ENCODE assay signal across 29 cellular contexts in genomic region chr5:175749591-175749990, GRCh38.
A peak's percentile ranks its signal among the peaks of the same experiment; 100 is the strongest.
DNase-seq lines count a peak whose midpoint lies in the region; ATAC-seq, FAIRE-seq and TF ChIP-seq lines count a peak whose summit lies in the region.
"Had no signal": no experiment of that assay in that cellular context is flagged by ENCODE, and none has a peak within 500 bp of the region (broad histone marks: within the 10 kb centered on the region; RNA-seq: fewer than 3 reads in every experiment).

No MANE protein-coding gene starts in this region.

- H3K9me3 ChIP-seq in mammary epithelial cell (replicated peaks; ENCODE audit: insufficient read depth, low read length) (no peaks in the 10 kb centered on the region), kidney (ENCODE audit: control insufficient read depth in 1 of 2, low read length in 2 of 2) (no peaks in the 10 kb centered on the region), sigmoid colon (no peaks in the 10 kb centered on the region)
- H3K9me3 ChIP-seq: Peyer's patch, upper lobe of left lung had no signal

- dilution Hi-C loops in mammary epithelial cell (cut with HindIII; ENCODE audit: low sequenced_read_pairs): loop anchor here (25.0 kb wide), 1 partner anchor 838 kb away; no protein-coding TSS in a partner anchor

- H3K4me2 ChIP-seq in mammary epithelial cell (ENCODE audit: insufficient read depth, low read depth, low read length): no peak overlapping the region

- in situ Hi-C loops in mammary epithelial cell (cut with MboI; ENCODE audit: low sequenced_read_pairs in 2 of 2): loop anchor here (25.0 kb wide), 2 partner anchors 138 to 838 kb away; no protein-coding TSS in a partner anchor

- H3K79me2 ChIP-seq in mammary epithelial cell (ENCODE audit: insufficient read depth, low read length): no peaks in the 10 kb centered on the region

- no peak for TF ChIP-seq POLR2A in sigmoid colon (IDR thresholded peaks at IDR 0.05)

- H2AFZ ChIP-seq in mammary epithelial cell (ENCODE audit: low read depth, low read length): no peak overlapping the region
- H2AFZ ChIP-seq: GM23248 had no signal

- H3K4me3 ChIP-seq in mammary epithelial cell (replicated peaks in 1 of 3; ENCODE audit: insufficient read depth in 1 of 3, low read depth in 2 of 3, low read length in 3 of 3) (no peak overlapping the region), kidney (ENCODE audit: low read length in 2 of 2) (no peak overlapping the region), sigmoid colon (no peak overlapping the region)
- H3K4me3 ChIP-seq: GM23248, Peyer's patch, upper lobe of left lung had no signal

- no peaks in the 10 kb centered on the region for H3K9me3 Mint-ChIP-seq in activated CD8-positive, alpha-beta memory T cell treated with anti-CD3 and anti-CD28 coated beads, Interleukin-2, amount 10 ng/mL, durations not matched to agents 7 days and 5 days (ENCODE audit: low read depth)
- H3K9me3 Mint-ChIP-seq: activated naive CD8-positive, alpha-beta T cell treated with anti-CD3 and anti-CD28 coated beads for 36 hours; activated T-cell treated with anti-CD3 and anti-CD28 coated beads, Interleukin-2, amount 50 U/mL, for 24 hours; stimulated activated memory B cell treated with anti-CD40 and anti-IgM and Interleukin-4, amounts not matched to agents 10 μg/mL and 1 μg/mL and 100 μg/mL, for 72 hours had no signal

- intact Hi-C loops in mammary epithelial cell (cut with micrococcal nuclease): loop anchor here (5.0 kb wide), 1 partner anchor 148 kb away; no protein-coding TSS in a partner anchor
- intact Hi-C loops in kidney (cut with DNase I): no loop called here
- intact Hi-C loops in sigmoid colon (cut with DNase I): no loop called here

- no peak for TF ChIP-seq CTCF in mammary epithelial cell (conservative IDR thresholded peaks at IDR 0.05 in 1 of 2, IDR thresholded peaks at IDR 0.05 in 1 of 2; ENCODE audit: extremely low read depth in 1 of 2, insufficient read depth in 1 of 2, low read depth in 1 of 2, low read length in 2 of 2)
- no peak for TF ChIP-seq CTCF in kidney (IDR thresholded peaks at IDR 0.05; ENCODE audit: borderline replicate concordance, extremely low read depth, insufficient read depth)
- TF ChIP-seq CTCF in sigmoid colon (IDR thresholded peaks at IDR 0.05): no peak

- peak; percentile 11 for DNase-seq in activated CD8-positive, alpha-beta memory T cell treated with anti-CD3 and anti-CD28 coated beads, Interleukin-2, amount 10 ng/mL, durations not matched to agents 7 days and 5 days
- DNase-seq in activated CD8-positive, alpha-beta memory T cell treated with anti-CD3 and anti-CD28 coated beads, Interleukin-2, amount 50 U/mL, for 4 hours: no peak
- peak; percentile 86 for DNase-seq in mammary epithelial cell
- DNase-seq in kidney: peak; percentile 32
- DNase-seq in activated CD4-positive, alpha-beta T cell treated with anti-CD3 and anti-CD28 coated beads, Interleukin-2, amount 50 U/mL, for 4 hours: no peak
- no peak for DNase-seq in sigmoid colon
- no peak for DNase-seq in HuH-7.5 (ENCODE audit: low spot score)
- DNase-seq in NCI-H187 (lab: John Stamatoyannopoulos, UW): no peak
- DNase-seq: activated CD4-positive, alpha-beta T cell treated with anti-CD3 and anti-CD28 coated beads for 4 hours; activated gamma-delta T cell; activated naive CD8-positive, alpha-beta T cell treated with anti-CD3 and anti-CD28 coated beads for 36 hours; activated T-cell treated with anti-CD3 and anti-CD28 coated beads, Interleukin-2, amount 50 U/mL, for 24 hours; anterior cingulate cortex; CD4-positive, CD25-positive, alpha-beta regulatory T cell; effector memory CD4-positive, alpha-beta T cell; GM23248; KG1; naive thymus-derived CD4-positive, alpha-beta T cell; NCI-H1436; NCI-H345; Peyer's patch; SW 1271; T1000; upper lobe of left lung had no signal

- CTCF ChIA-PET in activated CD8-positive, alpha-beta memory T cell treated with anti-CD3 and anti-CD28 coated beads, Interleukin-2, amount 10 ng/mL, durations not matched to agents 7 days and 5 days (lab: Charles Lee): no interaction called here
- CTCF ChIA-PET in mammary epithelial cell (lab: Charles Lee; ENCODE audit: low non-redundant PET): no interaction called here

- no peaks in the 10 kb centered on the region for H3K36me3 Mint-ChIP-seq in activated CD8-positive, alpha-beta memory T cell treated with anti-CD3 and anti-CD28 coated beads, Interleukin-2, amount 10 ng/mL, durations not matched to agents 7 days and 5 days
- H3K36me3 Mint-ChIP-seq: activated naive CD8-positive, alpha-beta T cell treated with anti-CD3 and anti-CD28 coated beads for 36 hours; CD4-positive, CD25-positive, alpha-beta regulatory T cell; stimulated activated memory B cell treated with anti-CD40 and anti-IgM and Interleukin-4, amounts not matched to agents 10 μg/mL and 1 μg/mL and 100 μg/mL, for 72 hours had no signal

- H3K4me1 ChIP-seq in mammary epithelial cell (ENCODE audit: insufficient read depth, low read length) (peaks cover 10% of the 10 kb centered on the region), kidney (ENCODE audit: control insufficient read depth in 1 of 2, insufficient read depth in 1 of 2, low read depth in 1 of 2, low read length in 2 of 2) (no peaks in the 10 kb centered on the region), sigmoid colon (no peaks in the 10 kb centered on the region)
- H3K4me1 ChIP-seq: Peyer's patch, upper lobe of left lung had no signal

- H3K9ac ChIP-seq in mammary epithelial cell (ENCODE audit: insufficient read depth, low read length) (no peak overlapping the region), kidney (ENCODE audit: low read length in 2 of 2) (no peak overlapping the region)
- H3K9ac ChIP-seq: GM23248 had no signal

- no peak overlapping the region for H3K4me3 Mint-ChIP-seq in activated CD8-positive, alpha-beta memory T cell treated with anti-CD3 and anti-CD28 coated beads, Interleukin-2, amount 10 ng/mL, durations not matched to agents 7 days and 5 days
- H3K4me3 Mint-ChIP-seq: activated naive CD8-positive, alpha-beta T cell treated with anti-CD3 and anti-CD28 coated beads for 36 hours; activated T-cell treated with anti-CD3 and anti-CD28 coated beads, Interleukin-2, amount 50 U/mL, for 24 hours; CD4-positive, CD25-positive, alpha-beta regulatory T cell; naive thymus-derived CD4-positive, alpha-beta T cell; stimulated activated memory B cell treated with anti-CD40 and anti-IgM and Interleukin-4, amounts not matched to agents 10 μg/mL and 1 μg/mL and 100 μg/mL, for 72 hours had no signal

- H3K27ac ChIP-seq in mammary epithelial cell (ENCODE audit: insufficient read depth, low read depth, low read length) (no peak overlapping the region), kidney (ENCODE audit: low read depth in 2 of 2, low read length in 2 of 2) (no peak overlapping the region), sigmoid colon (no peak overlapping the region)
- H3K27ac ChIP-seq: GM23248, Peyer's patch, upper lobe of left lung, VCaP had no signal

- H3K4me1 Mint-ChIP-seq in activated CD8-positive, alpha-beta memory T cell treated with anti-CD3 and anti-CD28 coated beads, Interleukin-2, amount 10 ng/mL, durations not matched to agents 7 days and 5 days: peaks cover 4% of the 10 kb centered on the region
- H3K4me1 Mint-ChIP-seq: CD4-positive, CD25-positive, alpha-beta regulatory T cell; stimulated activated memory B cell treated with anti-CD40 and anti-IgM and Interleukin-4, amounts not matched to agents 10 μg/mL and 1 μg/mL and 100 μg/mL, for 72 hours had no signal

- no peaks in the 10 kb centered on the region for H3K27me3 ChIP-seq in mammary epithelial cell (ENCODE audit: insufficient read depth, low read length)
- peaks cover 0 to 11% (median 0%) of the 10 kb centered on the region in 3 donors for H3K27me3 ChIP-seq in sigmoid colon
- H3K27me3 ChIP-seq: Peyer's patch, upper lobe of left lung had no signal

- no TSS peak for BruUV-seq in mammary epithelial cell (replicated peaks; lab: Mats Ljungman, UMichigan)

- no peaks in the 10 kb centered on the region for H3K36me3 ChIP-seq in mammary epithelial cell (ENCODE audit: insufficient read depth, low read length)
- H3K36me3 ChIP-seq in kidney (ENCODE audit: control insufficient read depth in 1 of 2, insufficient read depth in 2 of 2, low read length in 2 of 2): no peaks in the 10 kb centered on the region
- no peaks in the 10 kb centered on the region for H3K36me3 ChIP-seq in sigmoid colon
- H3K36me3 ChIP-seq: Peyer's patch, upper lobe of left lung had no signal

- no peaks in the 10 kb centered on the region for H4K20me1 ChIP-seq in mammary epithelial cell (ENCODE audit: insufficient read depth, low read length)

- 0% methylated on average over 4 of the region's 4 CpGs for WGBS in mammary epithelial cell (ENCODE audit: low coverage, missing lambda C conversion rate)
- 74 to 84% methylated on average over 4 of the region's 4 CpGs for WGBS in sigmoid colon, 2 donors

- ATAC-seq in activated CD8-positive, alpha-beta memory T cell treated with anti-CD3 and anti-CD28 coated beads, Interleukin-2, amount 10 ng/mL, durations not matched to agents 7 days and 5 days: no peak
- ATAC-seq: naive thymus-derived CD4-positive, alpha-beta T cell; stimulated activated memory B cell treated with anti-CD40 and anti-IgM and Interleukin-4, amounts not matched to agents 10 μg/mL and 1 μg/mL and 100 μg/mL, for 72 hours had no signal

- H3K27ac Mint-ChIP-seq in activated CD8-positive, alpha-beta memory T cell treated with anti-CD3 and anti-CD28 coated beads, Interleukin-2, amount 10 ng/mL, durations not matched to agents 7 days and 5 days: no peak overlapping the region
- H3K27ac Mint-ChIP-seq: activated naive CD8-positive, alpha-beta T cell treated with anti-CD3 and anti-CD28 coated beads for 36 hours; activated T-cell treated with anti-CD3 and anti-CD28 coated beads, Interleukin-2, amount 50 U/mL, for 24 hours; CD4-positive, CD25-positive, alpha-beta regulatory T cell; naive thymus-derived CD4-positive, alpha-beta T cell; stimulated activated memory B cell treated with anti-CD40 and anti-IgM and Interleukin-4, amounts not matched to agents 10 μg/mL and 1 μg/mL and 100 μg/mL, for 72 hours had no signal

- peaks cover 37% of the 10 kb centered on the region for H3K27me3 Mint-ChIP-seq in activated CD8-positive, alpha-beta memory T cell treated with anti-CD3 and anti-CD28 coated beads, Interleukin-2, amount 10 ng/mL, durations not matched to agents 7 days and 5 days

- TF ChIP-seq EP300 in sigmoid colon (IDR thresholded peaks at IDR 0.05): no peak

- no peak for FAIRE-seq in kidney (lab: Jason Lieb, UNC)
- FAIRE-seq: colon, GM18507, islet of Langerhans had no signal

Comparison
In these comparisons a context has a peak if more than half of its experiments do, and no peak if none do; other contexts are left out.
1. DNase-seq: peak in activated CD8-positive, alpha-beta memory T cell treated with anti-CD3 and anti-CD28 coated beads, Interleukin-2, amount 10 ng/mL, durations not matched to agents 7 days and 5 days (single experiment), mammary epithelial cell (single experiment) and kidney (single experiment); none in activated CD8-positive, alpha-beta memory T cell treated with anti-CD3 and anti-CD28 coated beads, Interleukin-2, amount 50 U/mL, for 4 hours (single experiment), activated CD4-positive, alpha-beta T cell treated with anti-CD3 and anti-CD28 coated beads, Interleukin-2, amount 50 U/mL, for 4 hours (0 of 2), sigmoid colon (single experiment), HuH-7.5 (single experiment) and NCI-H187 (0 of 2).